20 cellular contexts compared by ENCODE assay signal in the genomic region with DNA sequence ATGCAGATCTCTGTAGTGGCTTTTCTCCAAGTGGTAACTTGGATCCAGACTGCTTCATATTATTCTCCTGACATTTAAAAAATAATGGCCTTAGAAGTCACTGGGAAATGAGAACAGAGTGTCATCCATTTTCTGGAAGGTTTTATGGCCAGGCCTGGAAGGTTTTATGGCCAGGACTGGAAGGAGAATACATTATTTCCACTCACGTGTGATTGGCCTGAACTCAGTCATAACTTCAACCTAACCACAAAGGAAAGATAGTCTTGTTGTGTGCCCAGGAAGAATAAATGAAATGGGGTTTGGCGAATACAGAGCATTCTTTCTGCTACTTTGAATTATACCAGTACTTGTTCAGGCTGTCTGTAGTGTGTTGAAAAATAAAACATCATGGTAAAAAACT.
DNase-seq lines count a peak whose midpoint lies in the region; FAIRE-seq and TF ChIP-seq lines count a peak whose summit lies in the region.
"Had no signal": no experiment of that assay in that cellular context is flagged by ENCODE, and none has a peak within 500 bp of the region (broad histone marks: within the 10 kb centered on the region; RNA-seq: fewer than 3 reads in every experiment).

No MANE protein-coding gene starts in this region.

- in situ Hi-C loops in astrocyte of the cerebellum (cut with HindIII; ENCODE audit: low sequenced_read_pairs), result no loop called here

- FAIRE-seq in GM12891 (lab: Jason Lieb, UNC), result no peak
- FAIRE-seq: A549, GM12892, GM18507, H54 had no signal

- H3K9me3 ChIP-seq in sigmoid colon, result no peaks in the 10 kb centered on the region
- H3K9me3 ChIP-seq: A549, BLaER1 had no signal

- DNase-seq in AG10803 (ENCODE audit: low read depth) (peak; percentile 25), astrocyte of the cerebellum (ENCODE audit: low read depth) (peak; percentile 33), fibroblast of the aortic adventitia (ENCODE audit: low read depth) (peak; percentile 68), sigmoid colon (no peak), GM12891 (ENCODE audit: insufficient read length, low spot score) (no peak), DMS153 treated with DMSO at 0.1 percent for 48 hours (lab: John Stamatoyannopoulos, UW; ENCODE audit: unreplicated experiment) (no peak), amniotic stem cell (lab: John Stamatoyannopoulos, UW) (no peak)
- DNase-seq: CD4-positive, alpha-beta memory T cell; DMS153; DMS79 treated with DMSO at 0.1 percent for 48 hours; GF-D8; HCEC 1CT had no signal

- no peak for TF ChIP-seq CTCF in AG10803 (conservative IDR thresholded peaks at IDR 0.05; ENCODE audit: low read length)
- no peak for TF ChIP-seq CTCF in astrocyte of the cerebellum (IDR thresholded peaks at IDR 0.05; ENCODE audit: low read depth, low read length, missing control alignments)
- TF ChIP-seq CTCF in fibroblast of the aortic adventitia (IDR thresholded peaks at IDR 0.05; ENCODE audit: insufficient read depth, low read length), result no peak
- TF ChIP-seq CTCF in sigmoid colon (IDR thresholded peaks at IDR 0.05), result no peak

- H3K36me3 ChIP-seq in sigmoid colon, result no peaks in the 10 kb centered on the region
- H3K36me3 ChIP-seq: BLaER1 had no signal

- TF ChIP-seq EP300 in sigmoid colon (IDR thresholded peaks at IDR 0.05), result peak in 2 of 4 donors; percentile 12 to 75

- WGBS in sigmoid colon, 2 donors, result 25 to 44% methylated on average over 2 of the region's 2 CpGs

- peak overlapping the region in 3 of 4 donors; percentile 52 to 72 (median 72) for H3K27ac ChIP-seq in sigmoid colon
- H3K27ac ChIP-seq: 22Rv1, A549, BLaER1, HL-60 had no signal

- TF ChIP-seq POLR2A in sigmoid colon (IDR thresholded peaks at IDR 0.05), result no peak
- no peak for TF ChIP-seq POLR2A in GM12891 (IDR thresholded peaks at IDR 0.05; ENCODE audit: low read depth, low read length)

- H3K27me3 ChIP-seq in sigmoid colon, result no peaks in the 10 kb centered on the region
- H3K27me3 ChIP-seq: BLaER1 had no signal

- H3K4me3 ChIP-seq in AG10803 (ENCODE audit: low read length), result no peak overlapping the region
- H3K4me3 ChIP-seq in astrocyte of the cerebellum (ENCODE audit: low read depth, low read length), result no peak overlapping the region
- no peak overlapping the region for H3K4me3 ChIP-seq in fibroblast of the aortic adventitia (ENCODE audit: low read depth, low read length)
- H3K4me3 ChIP-seq in sigmoid colon, result no peak overlapping the region
- H3K4me3 ChIP-seq: A549, BLaER1, GM23338 had no signal

- peaks cover 0 to 37% (median 21%) of the 10 kb centered on the region in 4 donors for H3K4me1 ChIP-seq in sigmoid colon
- H3K4me1 ChIP-seq: A549, BLaER1 had no signal

- intact Hi-C loops in sigmoid colon (cut with DNase I), result no loop called here

TF ChIP-seq in GM12891, 5 proteins besides CTCF, POLR2A, EP300 and RAD21:
- TF ChIP-seq TAF1 (IDR thresholded peaks at IDR 0.05; ENCODE audit: low read depth, low read length) (no peak), PAX5 (IDR thresholded peaks at IDR 0.05; ENCODE audit: insufficient read depth, low read length, severe bottlenecking) (no peak), SPI1 (IDR thresholded peaks at IDR 0.05; ENCODE audit: low read depth, low read length) (no peak), POLR2AphosphoS5 (IDR thresholded peaks at IDR 0.05; ENCODE audit: low read depth, low read length) (no peak), POU2F2 (IDR thresholded peaks at IDR 0.05; ENCODE audit: low read depth, low read length) (no peak)

Comparison
In these comparisons a context has a peak if more than half of its experiments do, and no peak if none do; other contexts are left out.
1. DNase-seq: peak in AG10803 (single experiment), astrocyte of the cerebellum (single experiment) and fibroblast of the aortic adventitia (single experiment); none in sigmoid colon (single experiment), GM12891 (single experiment), DMS153 treated with DMSO at 0.1 percent for 48 hours (single experiment) and amniotic stem cell (single experiment).